In genomic region chr12:55965240-55965639, GRCh38 we compare ENCODE assay signal across 15 cellular contexts. TPM values are rescaled to one million over a fixed set of nuclear protein-coding genes. Genes with fewer than 3 reads are reported as not detected.
DNase-seq lines count a peak whose midpoint lies in the region; ATAC-seq and TF ChIP-seq lines count a peak whose summit lies in the region.
"Had no signal": no experiment of that assay in that cellular context is flagged by ENCODE, and none has a peak within 500 bp of the region (broad histone marks: within the 10 kb centered on the region; RNA-seq: fewer than 3 reads in every experiment).

No MANE protein-coding gene starts in this region.

- H3K27me3 ChIP-seq in prostate gland (replicated peaks; ENCODE audit: insufficient read depth), result no peaks in the 10 kb centered on the region
- H3K27me3 ChIP-seq: thyroid gland had no signal

- H3K4me1 Mint-ChIP-seq in activated naive CD8-positive, alpha-beta T cell (ENCODE audit: low read depth), result peaks cover 29% of the 10 kb centered on the region
- H3K4me1 Mint-ChIP-seq in activated naive CD8-positive, alpha-beta T cell treated with anti-CD3 and anti-CD28 coated beads for 36 hours, result peaks cover 22% of the 10 kb centered on the region
- H3K4me1 Mint-ChIP-seq in activated naive CD8-positive, alpha-beta T cell treated with anti-CD3 and anti-CD28 coated beads, Interleukin-2, amount 50 U/mL, for 24 hours, result peaks cover 29% of the 10 kb centered on the region
- H3K4me1 Mint-ChIP-seq in type B pancreatic cell (ENCODE audit: unreplicated experiment), result peaks cover 23% of the 10 kb centered on the region

- no peaks in the 10 kb centered on the region for H3K9me3 Mint-ChIP-seq in activated naive CD8-positive, alpha-beta T cell (ENCODE audit: low read depth)
- no peaks in the 10 kb centered on the region for H3K9me3 Mint-ChIP-seq in activated naive CD8-positive, alpha-beta T cell treated with anti-CD3 and anti-CD28 coated beads for 36 hours
- no peaks in the 10 kb centered on the region for H3K9me3 Mint-ChIP-seq in activated naive CD8-positive, alpha-beta T cell treated with anti-CD3 and anti-CD28 coated beads, Interleukin-2, amount 50 U/mL, for 24 hours
- no peaks in the 10 kb centered on the region for H3K9me3 Mint-ChIP-seq in type B pancreatic cell

- DNase-seq in activated naive CD8-positive, alpha-beta T cell treated with anti-CD3 and anti-CD28 coated beads for 36 hours, result no peak
- DNase-seq in activated naive CD8-positive, alpha-beta T cell treated with anti-CD3 and anti-CD28 coated beads, Interleukin-2, amount 50 U/mL, for 24 hours, result no peak
- DNase-seq in iPS-NIHi7 (ENCODE audit: extremely low spot score) (peak; percentile 16), type B pancreatic cell (ENCODE audit: extremely low spot score, unreplicated experiment) (no peak), mucosa of gallbladder (ENCODE audit: low spot score) (no peak), prostate gland (ENCODE audit: low spot score) (no peak)
- DNase-seq: activated CD4-positive, alpha-beta T cell treated with anti-CD3 and anti-CD28 coated beads for 1 hour; activated T-cell treated with anti-CD3 and anti-CD28 coated beads, Interleukin-2, amount 50 U/mL, for 1 hour; DMS53; left ventricle myocardium superior; NCI-H226; OCI-M1; thyroid gland had no signal

- TF ChIP-seq POLR2A in prostate gland (IDR thresholded peaks at IDR 0.05), result no peak

- no peak for ATAC-seq in activated naive CD8-positive, alpha-beta T cell treated with anti-CD3 and anti-CD28 coated beads, Interleukin-2, amount 50 U/mL, for 24 hours
- no peak for ATAC-seq in GM18858 (IDR thresholded peaks at IDR 0.05; ENCODE audit: unreplicated experiment)

- H3K27ac Mint-ChIP-seq in activated naive CD8-positive, alpha-beta T cell, result peak overlapping the region; percentile 41
- H3K27ac Mint-ChIP-seq in activated naive CD8-positive, alpha-beta T cell treated with anti-CD3 and anti-CD28 coated beads for 36 hours, result no peak overlapping the region
- H3K27ac Mint-ChIP-seq in activated naive CD8-positive, alpha-beta T cell treated with anti-CD3 and anti-CD28 coated beads, Interleukin-2, amount 50 U/mL, for 24 hours, result peak overlapping the region; percentile 10
- peak overlapping the region; percentile 94 for H3K27ac Mint-ChIP-seq in type B pancreatic cell

- H3K4me3 Mint-ChIP-seq in activated naive CD8-positive, alpha-beta T cell, result no peak overlapping the region
- H3K4me3 Mint-ChIP-seq in activated naive CD8-positive, alpha-beta T cell treated with anti-CD3 and anti-CD28 coated beads for 36 hours, result no peak overlapping the region
- no peak overlapping the region for H3K4me3 Mint-ChIP-seq in activated naive CD8-positive, alpha-beta T cell treated with anti-CD3 and anti-CD28 coated beads, Interleukin-2, amount 50 U/mL, for 24 hours
- H3K4me3 Mint-ChIP-seq in type B pancreatic cell, result peak overlapping the region; percentile 96

- no peak overlapping the region for H3K4me3 ChIP-seq in prostate gland

- H3K27me3 Mint-ChIP-seq in activated naive CD8-positive, alpha-beta T cell, result no peaks in the 10 kb centered on the region
- H3K27me3 Mint-ChIP-seq in activated naive CD8-positive, alpha-beta T cell treated with anti-CD3 and anti-CD28 coated beads for 36 hours, result no peaks in the 10 kb centered on the region
- no peaks in the 10 kb centered on the region for H3K27me3 Mint-ChIP-seq in activated naive CD8-positive, alpha-beta T cell treated with anti-CD3 and anti-CD28 coated beads, Interleukin-2, amount 50 U/mL, for 24 hours
- no peaks in the 10 kb centered on the region for H3K27me3 Mint-ChIP-seq in type B pancreatic cell

- no peaks in the 10 kb centered on the region for H3K9me3 ChIP-seq in prostate gland
- H3K9me3 ChIP-seq: thyroid gland had no signal

- H3K36me3 Mint-ChIP-seq in activated naive CD8-positive, alpha-beta T cell, result peaks cover 5% of the 10 kb centered on the region
- H3K36me3 Mint-ChIP-seq in activated naive CD8-positive, alpha-beta T cell treated with anti-CD3 and anti-CD28 coated beads for 36 hours, result peaks cover 16% of the 10 kb centered on the region
- H3K36me3 Mint-ChIP-seq in activated naive CD8-positive, alpha-beta T cell treated with anti-CD3 and anti-CD28 coated beads, Interleukin-2, amount 50 U/mL, for 24 hours (ENCODE audit: low read depth), result peaks cover 17% of the 10 kb centered on the region
- peaks cover 8% of the 10 kb centered on the region for H3K36me3 Mint-ChIP-seq in type B pancreatic cell

- no peak overlapping the region for H3K27ac ChIP-seq in prostate gland

- no peak for TF ChIP-seq CTCF in type B pancreatic cell (conservative IDR thresholded peaks at IDR 0.05)
- no peak for TF ChIP-seq CTCF in prostate gland (IDR thresholded peaks at IDR 0.05)

- intact Hi-C loops in prostate gland (cut with DNase I), result no loop called here

- WGBS in prostate gland, result 62% methylated on average over 5 of the region's 5 CpGs

- no peaks in the 10 kb centered on the region for H3K4me1 ChIP-seq in prostate gland (replicated peaks)

- no peaks in the 10 kb centered on the region for H3K36me3 ChIP-seq in prostate gland
- H3K36me3 ChIP-seq: thyroid gland had no signal

RNA-seq across cellular contexts. Expression of gene PMEL, which starts 0.6 kb away (rescaled TPM):
- under 1 TPM; 0.25 to 0.28 TPM for total RNA-seq in activated naive CD8-positive, alpha-beta T cell treated with anti-CD3 and anti-CD28 coated beads for 36 hours
- 1.4 and 136 TPM in 2 replicates for total RNA-seq in type B pancreatic cell (ENCODE audit: low replicate concordance)
- total RNA-seq in mucosa of gallbladder, result 2.9 TPM
- total RNA-seq in prostate gland, result 1 to 10 TPM in 1 of 2 donors, under 1 TPM in 1; 0.18 to 8.6 TPM

RNA-seq across cellular contexts. Expression of gene CDK2, which starts 1.4 kb away (rescaled TPM):
- total RNA-seq in activated naive CD8-positive, alpha-beta T cell treated with anti-CD3 and anti-CD28 coated beads for 36 hours, result 100 to 1,000 TPM; 111 to 120 TPM
- total RNA-seq in type B pancreatic cell (ENCODE audit: low replicate concordance) (52.8 and 82.8 TPM in 2 replicates), mucosa of gallbladder (28.0 TPM), prostate gland (10 to 100 TPM; 24.3 to 28.2 TPM)

RNA-seq across cellular contexts. Expression of gene RAB5B, which starts 8.6 kb away (rescaled TPM):
- total RNA-seq in activated naive CD8-positive, alpha-beta T cell treated with anti-CD3 and anti-CD28 coated beads for 36 hours, result 10 to 100 TPM; 24.5 to 25.3 TPM
- 105 and 131 TPM in 2 replicates for total RNA-seq in type B pancreatic cell (ENCODE audit: low replicate concordance)
- total RNA-seq in mucosa of gallbladder, result 182 TPM
- 100 to 1,000 TPM in 1 of 2 donors, 10 to 100 TPM in 1; 82.5 to 191 TPM for total RNA-seq in prostate gland

RNA-seq across cellular contexts. Expression of gene SUOX, which starts 31.8 kb away (rescaled TPM):
- 1 to 10 TPM; 4.6 to 4.9 TPM for total RNA-seq in activated naive CD8-positive, alpha-beta T cell treated with anti-CD3 and anti-CD28 coated beads for 36 hours
- 28.4 and 34.6 TPM in 2 replicates for total RNA-seq in type B pancreatic cell (ENCODE audit: low replicate concordance)
- 49.0 TPM for total RNA-seq in mucosa of gallbladder
- 10 to 100 TPM; 23.6 to 49.6 TPM for total RNA-seq in prostate gland

RNA-seq across cellular contexts. Expression of gene DGKA, which starts 34.3 kb away (rescaled TPM):
- total RNA-seq in activated naive CD8-positive, alpha-beta T cell treated with anti-CD3 and anti-CD28 coated beads for 36 hours, result 100 to 1,000 TPM; 236 TPM
- total RNA-seq in type B pancreatic cell (ENCODE audit: low replicate concordance) (28.6 and 46.6 TPM in 2 replicates), mucosa of gallbladder (50.5 TPM), prostate gland (100 to 1,000 TPM in 1 of 2 donors, 10 to 100 TPM in 1; 74.9 to 161 TPM)
